ENCODE assay signal across 26 cellular contexts in the genomic region with DNA sequence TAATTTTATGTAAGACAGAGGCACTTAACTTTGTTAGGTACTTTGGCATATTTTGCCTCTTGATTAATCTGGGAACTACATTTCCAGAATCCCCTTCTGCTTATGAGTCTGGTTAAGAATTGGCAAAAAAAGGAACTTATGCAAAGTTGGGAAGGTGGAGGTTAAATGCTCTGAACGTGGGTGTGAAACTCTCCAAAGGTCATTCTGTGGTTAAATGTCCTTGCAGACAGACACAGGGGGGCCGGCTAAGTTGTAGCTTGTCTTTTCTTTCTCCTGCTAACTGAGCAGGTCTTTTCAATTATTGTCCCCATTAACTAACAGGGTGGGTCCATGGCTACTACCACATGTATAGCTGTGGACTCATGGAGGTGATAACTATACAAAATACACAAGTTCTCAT.
"Had no signal": no experiment of that assay in that cellular context is flagged by ENCODE, and none has a peak within 500 bp of the region (broad histone marks: within the 10 kb centered on the region; RNA-seq: fewer than 3 reads in every experiment).

No MANE protein-coding gene starts in this region.

- H3K27ac ChIP-seq: ascending aorta, brain microvascular endothelial cell, cardiac muscle cell, Peyer's patch, RWPE1, SJCRH30 had no signal

- H3K36me3 ChIP-seq: ascending aorta, brain microvascular endothelial cell, cardiac muscle cell, Peyer's patch, SJCRH30 had no signal

- ATAC-seq: activated CD8-positive, alpha-beta T cell treated with anti-CD3 and anti-CD28 coated beads, Interleukin-2, amount 10 ng/mL, durations not matched to agents 7 days and 5 days; WTC11 had no signal

- H3K27ac Mint-ChIP-seq: activated CD8-positive, alpha-beta T cell treated with anti-CD3 and anti-CD28 coated beads, Interleukin-2, amount 10 ng/mL, durations not matched to agents 7 days and 5 days; activated naive CD4-positive, alpha-beta T cell treated with anti-CD3 and anti-CD28 coated beads, Interleukin-2, amount 50 U/mL, for 24 hours; WTC11 had no signal

- DNase-seq: activated CD4-positive, alpha-beta T cell treated with anti-CD3 and anti-CD28 coated beads for 48 hours; activated CD4-positive, alpha-beta T cell treated with anti-CD3 and anti-CD28 coated beads, Interleukin-2, amount 50 U/mL, for 4 hours; activated CD4-positive, CD25-positive, alpha-beta regulatory T cell treated with anti-CD3 and anti-CD28 coated beads, Interleukin-2, amount 50 U/mL, for 72 hours; activated CD8-positive, alpha-beta memory T cell treated with anti-CD3 and anti-CD28 coated beads, Interleukin-2, amount 50 U/mL, for 48 hours; activated CD8-positive, alpha-beta T cell treated with anti-CD3 and anti-CD28 coated beads, Interleukin-2, amount 10 ng/mL, durations not matched to agents 7 days and 5 days; activated effector memory CD4-positive, alpha-beta T cell treated with Interleukin-2 at 50 U/mL for 16 hours; activated naive CD4-positive, alpha-beta T cell; activated T-cell treated with anti-CD3 and anti-CD28 coated beads, Interleukin-2, amount 50 U/mL, for 1 hour; brain microvascular endothelial cell; Kasumi-1; NCI-H1048; NCI-H146; NCI-H187 treated with DMSO at 0.1 percent for 48 hours; NCI-H2081 treated with DMSO at 0.1 percent for 48 hours; NCI-H446; NCI-H524; Peyer's patch; Right ventricle myocardium superior; SJCRH30; SK-N-SH; T-helper 1 cell had no signal

- H3K9me3 ChIP-seq: ascending aorta, Peyer's patch, SJCRH30, SK-N-SH had no signal

- H3K36me3 Mint-ChIP-seq: activated naive CD4-positive, alpha-beta T cell treated with anti-CD3 and anti-CD28 coated beads, Interleukin-2, amount 50 U/mL, for 24 hours; WTC11 had no signal

- H3K4me2 ChIP-seq: SK-N-SH had no signal

- H3K4me1 Mint-ChIP-seq: activated naive CD4-positive, alpha-beta T cell treated with anti-CD3 and anti-CD28 coated beads, Interleukin-2, amount 50 U/mL, for 24 hours had no signal

- H3K9ac ChIP-seq: SK-N-SH had no signal

- H3K27me3 Mint-ChIP-seq: activated naive CD4-positive, alpha-beta T cell treated with anti-CD3 and anti-CD28 coated beads, Interleukin-2, amount 50 U/mL, for 24 hours had no signal

- H3K27me3 ChIP-seq: ascending aorta, brain microvascular endothelial cell, cardiac muscle cell, Peyer's patch, SJCRH30 had no signal

- H3K4me1 ChIP-seq: ascending aorta, Peyer's patch, SJCRH30 had no signal

- H3K4me3 Mint-ChIP-seq: activated CD8-positive, alpha-beta T cell treated with anti-CD3 and anti-CD28 coated beads, Interleukin-2, amount 10 ng/mL, durations not matched to agents 7 days and 5 days; activated naive CD4-positive, alpha-beta T cell treated with anti-CD3 and anti-CD28 coated beads, Interleukin-2, amount 50 U/mL, for 24 hours; WTC11 had no signal

- H3K4me3 ChIP-seq: ascending aorta, cardiac muscle cell, Peyer's patch, SJCRH30 had no signal
